1 cellular context compared by ENCODE assay signal in the genomic region with DNA sequence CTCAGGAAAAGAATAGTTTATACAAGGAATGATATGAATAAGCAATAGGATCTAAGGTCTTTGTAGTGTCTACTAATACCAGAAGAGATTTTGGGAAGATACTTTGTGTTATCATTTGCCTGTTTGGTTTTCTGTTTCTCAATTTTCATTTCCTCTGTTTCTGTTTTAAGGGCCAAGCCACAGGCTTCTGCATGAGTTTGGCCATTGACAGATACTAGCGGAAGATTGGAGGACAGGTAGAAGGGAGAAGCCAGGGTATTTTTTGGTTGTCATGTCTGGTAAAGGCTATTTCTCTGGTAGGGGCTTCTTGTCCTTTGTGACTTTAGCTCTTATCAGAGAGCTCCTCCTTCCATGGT.
TF ChIP-seq lines count a peak whose summit lies in the region.

No MANE protein-coding gene starts in this region.

TF ChIP-seq in GM23338, 12 proteins besides CTCF, POLR2A, EP300 and RAD21 (continued from another document):
- TF ChIP-seq, protein P1, sequence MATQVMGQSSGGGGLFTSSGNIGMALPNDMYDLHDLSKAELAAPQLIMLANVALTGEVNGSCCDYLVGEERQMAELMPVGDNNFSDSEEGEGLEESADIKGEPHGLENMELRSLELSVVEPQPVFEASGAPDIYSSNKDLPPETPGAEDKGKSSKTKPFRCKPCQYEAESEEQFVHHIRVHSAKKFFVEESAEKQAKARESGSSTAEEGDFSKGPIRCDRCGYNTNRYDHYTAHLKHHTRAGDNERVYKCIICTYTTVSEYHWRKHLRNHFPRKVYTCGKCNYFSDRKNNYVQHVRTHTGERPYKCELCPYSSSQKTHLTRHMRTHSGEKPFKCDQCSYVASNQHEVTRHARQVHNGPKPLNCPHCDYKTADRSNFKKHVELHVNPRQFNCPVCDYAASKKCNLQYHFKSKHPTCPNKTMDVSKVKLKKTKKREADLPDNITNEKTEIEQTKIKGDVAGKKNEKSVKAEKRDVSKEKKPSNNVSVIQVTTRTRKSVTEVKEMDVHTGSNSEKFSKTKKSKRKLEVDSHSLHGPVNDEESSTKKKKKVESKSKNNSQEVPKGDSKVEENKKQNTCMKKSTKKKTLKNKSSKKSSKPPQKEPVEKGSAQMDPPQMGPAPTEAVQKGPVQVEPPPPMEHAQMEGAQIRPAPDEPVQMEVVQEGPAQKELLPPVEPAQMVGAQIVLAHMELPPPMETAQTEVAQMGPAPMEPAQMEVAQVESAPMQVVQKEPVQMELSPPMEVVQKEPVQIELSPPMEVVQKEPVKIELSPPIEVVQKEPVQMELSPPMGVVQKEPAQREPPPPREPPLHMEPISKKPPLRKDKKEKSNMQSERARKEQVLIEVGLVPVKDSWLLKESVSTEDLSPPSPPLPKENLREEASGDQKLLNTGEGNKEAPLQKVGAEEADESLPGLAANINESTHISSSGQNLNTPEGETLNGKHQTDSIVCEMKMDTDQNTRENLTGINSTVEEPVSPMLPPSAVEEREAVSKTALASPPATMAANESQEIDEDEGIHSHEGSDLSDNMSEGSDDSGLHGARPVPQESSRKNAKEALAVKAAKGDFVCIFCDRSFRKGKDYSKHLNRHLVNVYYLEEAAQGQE (IDR thresholded peaks at IDR 0.05; ENCODE audit: unreplicated experiment): no peak
- no peak for TF ChIP-seq EZH2 (IDR thresholded peaks at IDR 0.05; ENCODE audit: low read depth, unreplicated experiment)
- no peak for TF ChIP-seq JUNB (IDR thresholded peaks at IDR 0.05; ENCODE audit: unreplicated experiment)
- no peak for TF ChIP-seq EZH2phosphoT487 (IDR thresholded peaks at IDR 0.05; ENCODE audit: unreplicated experiment)
- TF ChIP-seq CREB1 (CRISPR knock-in tag; IDR thresholded peaks at IDR 0.05; ENCODE audit: low read depth): no peak
- no peak for TF ChIP-seq POLR2AphosphoS5 (IDR thresholded peaks at IDR 0.05; ENCODE audit: low read depth)
- TF ChIP-seq ZNF331 (CRISPR knock-in tag; IDR thresholded peaks at IDR 0.05; ENCODE audit: low read depth): no peak
- no peak for TF ChIP-seq STAT1 (IDR thresholded peaks at IDR 0.05; ENCODE audit: unreplicated experiment)
- no peak for TF ChIP-seq NANOG (IDR thresholded peaks at IDR 0.05; ENCODE audit: borderline replicate concordance)
- no peak for TF ChIP-seq ZNF114 (CRISPR knock-in tag; IDR thresholded peaks at IDR 0.05)
- TF ChIP-seq, protein P2, sequence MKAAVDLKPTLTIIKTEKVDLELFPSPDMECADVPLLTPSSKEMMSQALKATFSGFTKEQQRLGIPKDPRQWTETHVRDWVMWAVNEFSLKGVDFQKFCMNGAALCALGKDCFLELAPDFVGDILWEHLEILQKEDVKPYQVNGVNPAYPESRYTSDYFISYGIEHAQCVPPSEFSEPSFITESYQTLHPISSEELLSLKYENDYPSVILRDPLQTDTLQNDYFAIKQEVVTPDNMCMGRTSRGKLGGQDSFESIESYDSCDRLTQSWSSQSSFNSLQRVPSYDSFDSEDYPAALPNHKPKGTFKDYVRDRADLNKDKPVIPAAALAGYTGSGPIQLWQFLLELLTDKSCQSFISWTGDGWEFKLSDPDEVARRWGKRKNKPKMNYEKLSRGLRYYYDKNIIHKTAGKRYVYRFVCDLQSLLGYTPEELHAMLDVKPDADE (IDR thresholded peaks at IDR 0.05): no peak
